Comparison of ENCODE assay signal across 8 cellular contexts in the genomic region with DNA sequence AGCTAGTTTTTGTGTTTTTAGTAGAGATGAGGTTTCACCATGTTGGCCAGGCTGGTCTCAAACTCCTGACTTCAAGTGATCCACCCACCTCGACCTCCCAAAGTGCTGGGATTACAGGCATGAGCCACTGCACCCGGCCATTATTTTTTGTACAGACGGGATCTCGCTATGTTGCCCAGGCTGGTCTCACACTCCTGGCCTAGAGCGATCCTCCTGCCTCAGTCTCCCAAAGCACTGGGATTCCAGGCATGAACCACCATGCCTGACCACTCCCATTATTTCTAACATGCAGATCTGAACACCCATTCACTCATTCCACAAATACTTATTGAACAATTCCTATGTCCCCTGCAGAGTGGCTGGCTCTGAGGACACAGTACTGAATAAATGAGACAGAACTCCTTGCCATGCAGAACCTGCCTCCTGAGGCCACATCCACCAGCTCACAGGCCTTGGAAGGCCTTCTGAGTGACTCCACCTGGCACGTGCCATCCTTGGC. TPM values are rescaled to one million over a fixed set of nuclear protein-coding genes. Genes with fewer than 3 reads are reported as not detected.
DNase-seq lines count a peak whose midpoint lies in the region; ATAC-seq and TF ChIP-seq lines count a peak whose summit lies in the region.
"Not testable (repeated sequence)": the region's sequence is repeated elsewhere in the genome, so short reads cannot be mapped to it uniquely, and the experiment has no call there.

No MANE protein-coding gene starts in this region.

- not testable (repeated sequence) for H3K27me3 Mint-ChIP-seq in T-helper 17 cell
- H3K27me3 Mint-ChIP-seq in nephron (ENCODE audit: low read depth): peaks cover 16% of the 10 kb centered on the region

- ATAC-seq in T-helper 17 cell: not testable (repeated sequence)

- not testable (repeated sequence) for H3K4me3 Mint-ChIP-seq in T-helper 17 cell
- peak overlapping the region in 1 of 3 experiments; percentile 37 for H3K4me3 Mint-ChIP-seq in nephron

- peak overlapping the region; percentile 94 for H3K27ac ChIP-seq in HUES48 (ENCODE audit: low read depth, low read length)
- peak overlapping the region; percentile 12 to 100 (median 89) for H3K27ac ChIP-seq in adrenal gland
- peak overlapping the region; percentile 95 to 96 for H3K27ac ChIP-seq in coronary artery
- H3K27ac ChIP-seq in left ventricle myocardium inferior (replicated peaks): peak overlapping the region; percentile 96
- peak overlapping the region in 6 of 8 donors; percentile 78 to 89 (median 84) for H3K27ac ChIP-seq in spleen
- peak overlapping the region; percentile 100 for H3K27ac ChIP-seq in uterus

- peak overlapping the region; percentile 29 for H3K27ac Mint-ChIP-seq in T-helper 17 cell
- peak overlapping the region in 2 of 3 experiments; percentile 76 to 88 for H3K27ac Mint-ChIP-seq in nephron

- not testable (repeated sequence) for H3K9me3 ChIP-seq in HUES48 (ENCODE audit: control insufficient read depth, insufficient read depth, low read length); T-helper 17 cell (ENCODE audit: control insufficient read depth, low read length, poor library complexity, severe bottlenecking); adrenal gland (replicated peaks in 1 of 3); left ventricle myocardium inferior (replicated peaks); spleen; uterus

- not testable (repeated sequence) for TF ChIP-seq CTCF in adrenal gland (IDR thresholded peaks at IDR 0.05); coronary artery (IDR thresholded peaks at IDR 0.05); left ventricle myocardium inferior (IDR thresholded peaks at IDR 0.05; ENCODE audit: borderline replicate concordance); nephron (IDR thresholded peaks at IDR 0.05; ENCODE audit: unreplicated experiment in 3 of 3); spleen (IDR thresholded peaks at IDR 0.05 in 8 of 11, conservative IDR thresholded peaks at IDR 0.05 in 3 of 11); uterus (IDR thresholded peaks at IDR 0.05)

- intact Hi-C loops in adrenal gland (cut with DNase I): loop anchor here in 1 of 2 donors (2.0 kb wide), 1 partner anchor 24 kb away; no protein-coding TSS in a partner anchor
- intact Hi-C loops in left ventricle myocardium inferior (cut with micrococcal nuclease); spleen (cut with DNase I; ENCODE audit: low total_unique reads); uterus (cut with DNase I; ENCODE audit: low total_unique reads): not testable (repeated sequence)

- H3K36me3 ChIP-seq in HUES48 (ENCODE audit: control insufficient read depth, insufficient read depth, low read length); adrenal gland (replicated peaks in 1 of 2); left ventricle myocardium inferior; spleen; uterus: not testable (repeated sequence)

- not testable (repeated sequence) for DNase-seq in T-helper 17 cell; coronary artery (ENCODE audit: low spot score); left ventricle myocardium inferior; spleen; uterus
- DNase-seq in adrenal gland: peak in 1 of 7 donors; percentile 51

- H3K4me1 ChIP-seq in HUES48 (ENCODE audit: control insufficient read depth, insufficient read depth, low read length) (peaks cover 22% of the 10 kb centered on the region), adrenal gland (replicated peaks in 1 of 2) (peaks cover 28 to 48% of the 10 kb centered on the region in 2 donors), left ventricle myocardium inferior (peaks cover 56% of the 10 kb centered on the region), spleen (peaks cover 13 to 48% (median 37%) of the 10 kb centered on the region in 6 donors), uterus (peaks cover 6 to 18% of the 10 kb centered on the region in 2 donors)

- not testable (repeated sequence) for H3K4me3 ChIP-seq in HUES48 (ENCODE audit: low read depth, low read length); adrenal gland; coronary artery; left ventricle myocardium inferior; spleen; uterus

- TF ChIP-seq POLR2A in adrenal gland (IDR thresholded peaks at IDR 0.05); spleen (IDR thresholded peaks at IDR 0.05); uterus (IDR thresholded peaks at IDR 0.05): not testable (repeated sequence)

- not testable (repeated sequence) for H3K27me3 ChIP-seq in HUES48 (ENCODE audit: control insufficient read depth, insufficient read depth, low read length); adrenal gland; left ventricle myocardium inferior (ENCODE audit: low read depth); spleen (replicated peaks in 1 of 7); uterus

- 75 to 88% (median 80%) methylated on average over 6 of the region's 6 CpGs for WGBS in adrenal gland, 4 donors
- 82 to 90% (median 83%) methylated on average over 6 of the region's 6 CpGs for WGBS in spleen, 5 donors

- H3K9ac ChIP-seq in HUES48 (ENCODE audit: low read depth, low read length): peak overlapping the region; percentile 39; the same call in 1 of the 2 replicates

- not testable (repeated sequence) for H3K4me1 Mint-ChIP-seq in T-helper 17 cell
- peaks cover 29% of the 10 kb centered on the region for H3K4me1 Mint-ChIP-seq in nephron

- not testable (repeated sequence) for H3K9me3 Mint-ChIP-seq in nephron

- H3K36me3 Mint-ChIP-seq in T-helper 17 cell (ENCODE audit: low read depth); nephron (ENCODE audit: low read depth): not testable (repeated sequence)

RNA-seq across cellular contexts. Expression of a gene that starts 11.6 kb away (rescaled TPM):
- total RNA-seq in T-helper 17 cell (10 to 100 TPM; 25.8 to 33.2 TPM), adrenal gland (1,000 to 10,000 TPM in 1 of 8 donors, 100 to 1,000 TPM in 7; 184 to 1,192 (median 768) TPM), left ventricle myocardium inferior (2,037 TPM), spleen (100 to 1,000 TPM in 5 of 7 donors, 10 to 100 TPM in 2; 56.5 to 227 (median 131) TPM), uterus (1,000 to 10,000 TPM in 1 of 4 donors, 100 to 1,000 TPM in 2, 10 to 100 TPM in 1; 28.8 to 1,391 (median 758) TPM)
- polyA plus RNA-seq in adrenal gland (1,000 to 10,000 TPM in 2 of 3 donors, 10 to 100 TPM in 1; 83.3 to 2,276 (median 1,235) TPM), spleen (100 to 1,000 TPM in 2 of 3 donors, 10 to 100 TPM in 1; 70.1 to 216 (median 214) TPM)
